ENCODE assay signal across 23 cellular contexts in the genomic region with DNA sequence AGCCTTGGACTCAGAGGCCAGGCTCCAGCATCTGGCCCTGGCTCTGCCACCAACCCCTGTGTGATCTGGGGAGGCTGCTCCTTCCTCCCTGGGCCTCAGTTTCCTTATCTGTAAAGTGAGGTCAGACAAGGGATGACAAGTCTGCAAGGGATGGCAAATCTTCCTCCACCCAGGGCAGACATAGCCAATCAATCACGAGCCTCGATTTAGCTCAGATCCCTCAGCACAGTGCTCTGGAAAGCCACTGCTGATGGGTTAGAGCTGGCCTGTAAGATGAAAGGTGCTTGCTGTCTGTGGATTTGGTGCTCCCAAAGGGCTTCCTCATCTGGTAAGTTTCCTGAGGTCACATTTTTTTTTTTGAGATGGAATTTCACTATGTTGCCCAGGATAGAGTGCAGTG.
"Had no signal": no experiment of that assay in that cellular context is flagged by ENCODE, and none has a peak within 500 bp of the region (broad histone marks: within the 10 kb centered on the region; RNA-seq: fewer than 3 reads in every experiment).

No MANE protein-coding gene starts in this region.

- H3K4me1 ChIP-seq: esophagus muscularis mucosa, gastrocnemius medialis, left lung, lower lobe of right lung had no signal

- ATAC-seq: gastrocnemius medialis, heart right ventricle, left cardiac atrium, lower lobe of right lung, mucosa of descending colon had no signal

- H3K4me1 Mint-ChIP-seq: immature natural killer cell, mesothelial cell of epicardium, naive B cell had no signal

- H3K4me3 Mint-ChIP-seq: immature natural killer cell, mesothelial cell of epicardium, naive B cell had no signal

- H3K36me3 Mint-ChIP-seq: mesothelial cell of epicardium, naive B cell had no signal

- FAIRE-seq: colon, endothelial cell of umbilical vein had no signal

- DNase-seq: dermis blood vessel endothelial cell; dorsolateral prefrontal cortex; effector CD4-positive, alpha-beta T cell; effector memory CD4-positive, alpha-beta T cell; foreskin melanocyte; gastrocnemius medialis; glutamatergic neuron; heart right ventricle; hippocampal formation; immature natural killer cell; islet precursor cell; left cardiac atrium; left lung; left ventricle myocardium superior; lower lobe of right lung; mesenchymal stem cell; mucosa of descending colon; naive B cell had no signal

- H3K9me3 ChIP-seq: esophagus muscularis mucosa, gastrocnemius medialis, heart right ventricle, left lung, lower lobe of right lung, mucosa of descending colon had no signal

- H3K27ac Mint-ChIP-seq: immature natural killer cell, mesothelial cell of epicardium, naive B cell had no signal

- H3K36me3 ChIP-seq: gastrocnemius medialis, left lung, lower lobe of right lung had no signal

- H3K27me3 ChIP-seq: dorsolateral prefrontal cortex, esophagus muscularis mucosa, heart right ventricle, left lung had no signal

- H3K4me3 ChIP-seq: coronary artery, dorsolateral prefrontal cortex, esophagus muscularis mucosa, gastrocnemius medialis, heart right ventricle, left lung, lower lobe of right lung, mucosa of descending colon had no signal

- H3K9me3 Mint-ChIP-seq: immature natural killer cell, mesothelial cell of epicardium had no signal

- H3K27ac ChIP-seq: coronary artery, esophagus muscularis mucosa, gastrocnemius medialis, heart right ventricle, left lung, lower lobe of right lung had no signal
